Comparison of ENCODE assay signal across 9 cellular contexts in the genomic region with DNA sequence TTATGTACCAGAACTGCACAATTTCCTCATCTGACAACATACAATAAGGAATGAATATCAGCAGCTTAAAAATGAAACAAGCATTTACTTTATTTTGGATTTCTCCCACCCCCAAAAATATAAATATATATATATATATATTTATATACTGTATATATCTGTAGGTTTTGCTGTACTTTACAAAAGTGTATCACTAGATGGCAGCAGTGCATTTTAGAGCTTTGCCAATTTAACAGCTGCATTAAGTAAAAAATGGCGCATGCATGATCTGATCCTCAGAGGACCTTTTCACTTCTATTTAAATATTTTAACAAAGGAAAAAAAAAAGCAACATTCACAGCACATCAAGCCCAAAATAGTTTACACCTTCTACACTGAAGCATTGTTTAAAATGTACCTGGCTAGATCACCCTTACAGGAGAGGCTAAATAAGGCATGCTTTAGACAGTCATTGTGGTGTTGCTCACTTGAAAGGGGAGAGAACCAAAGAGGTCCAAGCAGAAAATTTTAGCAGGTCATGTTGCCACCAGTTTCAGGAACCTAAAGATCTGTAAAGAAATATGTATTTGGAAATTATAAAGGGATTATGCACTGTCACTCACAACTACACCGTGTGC.
DNase-seq lines count a peak whose midpoint lies in the region; ATAC-seq and TF ChIP-seq lines count a peak whose summit lies in the region.
"Had no signal": no experiment of that assay in that cellular context is flagged by ENCODE, and none has a peak within 500 bp of the region (broad histone marks: within the 10 kb centered on the region; RNA-seq: fewer than 3 reads in every experiment).

No MANE protein-coding gene starts in this region.

- in situ Hi-C loops in KBM-7 (cut with MboI; ENCODE audit: low pct_unique_long_range_greater_than_20kb, low sequenced_read_pairs): no loop called here

- no peak overlapping the region for H3K9ac ChIP-seq in colonic mucosa (ENCODE audit: low read depth in 2 of 2, low read length in 2 of 2)

- H3K36me3 ChIP-seq in OCI-LY7 (ENCODE audit: insufficient read depth, low read length) (peaks cover 62% of the 10 kb centered on the region; the same call in 1 of the 2 replicates), colonic mucosa (peaks cover 12% of the 10 kb centered on the region)

- intact Hi-C loops in OCI-LY7 (cut with micrococcal nuclease; ENCODE audit: unreplicated experiment) (loop anchor here (1.0 kb wide), 2 partner anchors 76 to 140 kb away; no protein-coding TSS in a partner anchor), colonic mucosa (cut with DNase I) (loop anchor here (5.0 kb wide), 1 partner anchor 137 kb away; no protein-coding TSS in a partner anchor)

- H4K20me1 ChIP-seq in OCI-LY7 (ENCODE audit: insufficient read depth, low read length): no peaks in the 10 kb centered on the region

- no peak overlapping the region for H3K4me2 ChIP-seq in OCI-LY7 (ENCODE audit: low read length)

- H3K9me3 ChIP-seq in OCI-LY7 (ENCODE audit: low read length) (no peaks in the 10 kb centered on the region), colonic mucosa (no peaks in the 10 kb centered on the region)
- H3K9me3 ChIP-seq: SJSA1 had no signal

- DNase-seq in DMS 273 treated with DMSO at 0.1 percent for 48 hours (lab: John Stamatoyannopoulos, UW) (peak; percentile 6), KBM-7 (peak; percentile 81), OCI-LY7 (ENCODE audit: low spot score) (peak; percentile 68), colonic mucosa (peak; percentile 38), middle frontal gyrus (ENCODE audit: extremely low spot score, low spot score) (peak; percentile 59), HuH-7.5 (ENCODE audit: low spot score) (no peak)

- no peak overlapping the region for H2AFZ ChIP-seq in OCI-LY7 (ENCODE audit: low read length)

- H3K79me2 ChIP-seq in OCI-LY7 (ENCODE audit: insufficient read depth, low read depth, low read length): no peaks in the 10 kb centered on the region

- ATAC-seq in GM21423 (IDR thresholded peaks at IDR 0.05; ENCODE audit: unreplicated experiment) (no peak), HG03280 (IDR thresholded peaks at IDR 0.05; ENCODE audit: unreplicated experiment) (no peak)

- no peaks in the 10 kb centered on the region for H3K9me2 ChIP-seq in OCI-LY7 (ENCODE audit: insufficient read depth, low read length)

- H3K27ac ChIP-seq in OCI-LY7 (ENCODE audit: low read depth, low read length, poor library complexity, severe bottlenecking): no peak overlapping the region
- H3K27ac ChIP-seq in colonic mucosa: no peak overlapping the region
- H3K27ac ChIP-seq: SJSA1 had no signal

- POLR2A ChIA-PET in OCI-LY7 (lab: Charles Lee): no interaction called here

- H3K4me3 ChIP-seq in OCI-LY7 (ENCODE audit: low read depth, low read length, poor library complexity, severe bottlenecking): no peak overlapping the region
- H3K4me3 ChIP-seq in colonic mucosa: no peak overlapping the region
- H3K4me3 ChIP-seq: SJSA1 had no signal

- H3K4me1 ChIP-seq in OCI-LY7 (ENCODE audit: insufficient read depth, low read length, poor library complexity, severe bottlenecking) (no peaks in the 10 kb centered on the region), colonic mucosa (no peaks in the 10 kb centered on the region)

- no peaks in the 10 kb centered on the region for H3K27me3 ChIP-seq in colonic mucosa
- H3K27me3 ChIP-seq: SJSA1 had no signal

- CTCF ChIA-PET in OCI-LY7 (lab: Charles Lee; ENCODE audit: unreplicated experiment): interaction anchor here (1.0 kb wide), 1 partner anchor 73 kb away, joined by 3 read pairs; no protein-coding TSS in a partner anchor

- TF ChIP-seq CTCF in OCI-LY7 (conservative IDR thresholded peaks at IDR 0.05; ENCODE audit: low read length) (peak; percentile 77), colonic mucosa (IDR thresholded peaks at IDR 0.05) (peak; percentile 30)

- no TSS peak for BruUV-seq in OCI-LY7 (replicated peaks; lab: Mats Ljungman, UMichigan)
